20 cellular contexts compared by ENCODE assay signal in the genomic region with DNA sequence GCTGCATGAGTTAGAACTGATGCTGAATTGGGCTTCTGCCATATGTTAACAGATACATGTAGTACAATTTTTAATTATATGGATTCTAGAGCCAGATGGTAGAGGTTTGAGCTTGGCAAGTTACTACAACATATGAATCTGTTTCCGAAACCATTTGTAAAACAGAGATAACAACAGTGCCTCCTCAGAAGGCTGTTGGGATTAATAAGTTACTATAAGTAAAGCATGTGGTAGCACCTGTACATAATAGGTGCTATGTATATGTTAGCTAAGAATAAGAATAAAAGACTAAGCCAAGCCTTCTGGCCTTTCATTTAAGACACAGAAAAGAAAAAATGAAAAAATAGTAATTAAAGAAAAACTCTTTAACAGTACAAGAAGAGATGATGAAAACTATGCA. TPM values are rescaled to one million over a fixed set of nuclear protein-coding genes. Genes with fewer than 3 reads are reported as not detected.
DNase-seq lines count a peak whose midpoint lies in the region; ATAC-seq lines count a peak whose summit lies in the region.
"Had no signal": no experiment of that assay in that cellular context is flagged by ENCODE, and none has a peak within 500 bp of the region (broad histone marks: within the 10 kb centered on the region; RNA-seq: fewer than 3 reads in every experiment).

No MANE protein-coding gene starts in this region.

- DNase-seq in G401 (ENCODE audit: low spot score): peak; percentile 29
- DNase-seq in NCI-H446 treated with DMSO at 0.1 percent for 48 hours (lab: John Stamatoyannopoulos, UW): peak; percentile 76
- DNase-seq in glomerular visceral epithelial cell (ENCODE audit: extremely low spot score): no peak
- no peak for DNase-seq in NCI-H2227 treated with DMSO at 0.1 percent for 48 hours (lab: John Stamatoyannopoulos, UW)
- no peak for DNase-seq in NOMO-1 (lab: John Stamatoyannopoulos, UW; ENCODE audit: unreplicated experiment in 2 of 2)
- DNase-seq: activated CD4-positive, alpha-beta T cell treated with anti-CD3 and anti-CD28 coated beads, Interleukin-2, amount 50 U/mL, for 1 hour; activated CD4-positive, CD25-positive, alpha-beta regulatory T cell; activated gamma-delta T cell treated with Interleukin-2 at 50 U/mL for 16 hours; activated T-cell treated with anti-CD3 and anti-CD28 coated beads, Interleukin-2, amount 50 U/mL, for 24 hours; effector CD8-positive, alpha-beta T cell; hypothalamus; naive thymus-derived CD4-positive, alpha-beta T cell; NCI-H187 treated with DMSO at 0.1 percent for 48 hours; NCI-H510A treated with DMSO at 0.1 percent for 48 hours; nucleus accumbens; PC-3; stimulated activated CD4-positive, alpha-beta T cell treated with anti-CD3 and anti-CD28 coated beads, Interleukin-4, amount 100 ng/mL, for 24 hours; thyroid gland had no signal

- in situ Hi-C loops in G401 (cut with HindIII; ENCODE audit: low sequenced_read_pairs): no loop called here

- ATAC-seq in GM19438 (IDR thresholded peaks at IDR 0.05; ENCODE audit: low read depth, unreplicated experiment) (peak; percentile 60), HG03097 (IDR thresholded peaks at IDR 0.05; ENCODE audit: low FRiP score, unreplicated experiment) (peak; percentile 47)
- ATAC-seq: naive thymus-derived CD4-positive, alpha-beta T cell; PC-3 had no signal

RNA-seq across cellular contexts. Expression of a gene that starts 17.8 kb away (rescaled TPM):
- 48.9 and 58.9 TPM in 2 replicates for total RNA-seq in G401 (2014; rRNA removed; shearing (Covaris generic))

Comparison
In these comparisons a context has a peak if more than half of its experiments do, and no peak if none do; other contexts are left out.
1. DNase-seq: peak in G401 (single experiment) and NCI-H446 treated with DMSO at 0.1 percent for 48 hours (single experiment); none in glomerular visceral epithelial cell (single experiment), NCI-H2227 treated with DMSO at 0.1 percent for 48 hours (single experiment) and NOMO-1 (0 of 2).